Comparison of ENCODE assay signal across 1 cellular context in the genomic region with DNA sequence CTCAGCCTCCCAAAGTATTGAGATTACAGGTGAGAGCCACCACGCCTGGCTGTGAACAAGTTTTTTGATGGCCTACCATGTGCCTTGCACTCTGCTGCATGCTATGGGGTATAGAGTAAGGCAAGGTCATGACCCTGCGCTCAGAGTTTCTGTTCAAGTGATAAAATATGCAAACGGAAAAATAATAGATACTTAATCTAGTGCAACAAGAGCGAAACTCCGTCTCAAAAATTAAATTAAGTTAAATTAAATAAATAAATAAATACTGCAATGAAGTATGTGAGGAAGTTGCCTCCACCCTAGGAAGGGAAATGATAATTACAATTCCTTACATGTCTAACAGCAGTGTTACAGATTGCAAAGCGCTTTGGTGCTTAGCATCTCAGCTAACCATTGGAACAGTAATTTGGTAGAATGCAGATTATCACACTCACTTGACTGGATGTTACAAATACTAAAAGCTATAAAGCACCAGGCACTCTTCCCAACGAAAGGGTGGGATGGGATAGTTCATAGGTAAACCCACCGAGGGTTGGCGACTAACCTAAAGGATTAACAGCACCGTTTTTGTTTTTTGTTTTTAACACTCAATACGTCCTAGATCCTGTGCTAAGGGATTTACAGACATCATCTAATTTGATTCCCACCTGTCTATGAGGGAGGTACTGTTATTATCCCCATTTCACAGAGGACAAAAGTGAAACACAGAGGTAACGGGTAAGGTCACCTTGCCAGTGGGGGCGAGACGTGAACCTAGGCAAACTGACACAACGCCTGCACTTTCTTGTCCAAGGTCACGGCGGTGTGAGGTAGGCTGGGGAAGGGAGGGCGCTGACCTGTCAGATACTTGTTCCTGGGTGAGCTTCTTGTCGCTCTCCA.
TF ChIP-seq lines count a peak whose summit lies in the region.

No MANE protein-coding gene starts in this region.

TF ChIP-seq in endothelial cell of umbilical vein, 7 proteins besides CTCF, POLR2A, EP300 and RAD21:
- TF ChIP-seq FOS (IDR thresholded peaks at IDR 0.05; ENCODE audit: borderline replicate concordance, insufficient read depth, low read length) (no peak), EZH2 (IDR thresholded peaks at IDR 0.05; ENCODE audit: borderline replicate concordance, low read depth, low read length, severe bottlenecking) (no peak), GATA2 (IDR thresholded peaks at IDR 0.05; ENCODE audit: insufficient read depth, insufficient read length, low read depth, low read length) (no peak)
- TF ChIP-seq, protein P1, sequence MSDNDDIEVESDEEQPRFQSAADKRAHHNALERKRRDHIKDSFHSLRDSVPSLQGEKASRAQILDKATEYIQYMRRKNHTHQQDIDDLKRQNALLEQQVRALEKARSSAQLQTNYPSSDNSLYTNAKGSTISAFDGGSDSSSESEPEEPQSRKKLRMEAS (IDR thresholded peaks at IDR 0.05; ENCODE audit: insufficient read depth, insufficient read length) = no peak
